10 cellular contexts compared by ENCODE assay signal in the genomic region with DNA sequence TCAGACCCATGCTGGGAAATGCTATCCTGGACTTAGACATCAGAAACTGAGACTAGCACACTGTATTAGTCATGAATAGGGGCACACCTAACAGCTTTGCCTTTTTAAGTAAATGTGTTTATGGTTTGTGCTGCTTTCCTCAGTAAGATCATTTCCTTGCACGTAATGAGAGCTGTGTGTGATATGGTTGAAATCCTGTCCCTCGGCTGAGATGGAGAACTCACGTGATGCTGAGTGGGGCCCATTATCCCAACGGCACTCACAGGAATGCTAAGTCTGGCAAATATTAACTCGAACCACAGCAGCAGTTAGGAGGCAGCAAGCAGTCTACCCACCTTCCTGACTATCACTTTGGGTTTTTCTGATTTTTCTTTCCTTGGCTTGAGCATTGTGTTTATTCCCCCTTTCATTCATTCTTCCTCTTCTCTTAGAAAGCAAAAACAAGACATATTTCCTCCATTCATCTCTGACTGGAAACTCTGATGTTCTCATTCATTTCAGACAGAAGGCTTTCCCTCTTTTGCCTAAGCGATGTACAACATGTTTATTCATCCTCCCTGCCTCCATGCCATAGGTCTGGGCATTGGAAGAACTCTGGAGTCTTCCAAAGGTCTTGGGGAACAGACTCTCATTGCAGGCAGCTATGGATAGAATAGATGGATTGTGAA. TPM values are rescaled to one million over a fixed set of nuclear protein-coding genes. Genes with fewer than 3 reads are reported as not detected.
A peak's percentile ranks its signal among the peaks of the same experiment; 100 is the strongest.
DNase-seq lines count a peak whose midpoint lies in the region; ATAC-seq, FAIRE-seq and TF ChIP-seq lines count a peak whose summit lies in the region.
"Had no signal": no experiment of that assay in that cellular context is flagged by ENCODE, and none has a peak within 500 bp of the region (broad histone marks: within the 10 kb centered on the region; RNA-seq: fewer than 3 reads in every experiment).

No MANE protein-coding gene starts in this region.

- no peaks in the 10 kb centered on the region for H3K9me3 Mint-ChIP-seq in activated naive CD4-positive, alpha-beta T cell treated with anti-CD3 and anti-CD28 coated beads, Interleukin-2, amount 50 U/mL, for 24 hours
- H3K9me3 Mint-ChIP-seq in activated CD8-positive, alpha-beta T cell treated with anti-CD3 and anti-CD28 coated beads for 36 hours = no peaks in the 10 kb centered on the region
- no peaks in the 10 kb centered on the region for H3K9me3 Mint-ChIP-seq in type B pancreatic cell
- H3K9me3 Mint-ChIP-seq: activated T-helper 1 cell treated with anti-CD3 and anti-CD28 coated beads, Interleukin-12 subunit alpha, Interleukin-12 subunit beta, Interleukin-2, Interleukin-4 antibody, amounts not matched to agents 30 ng/mL and 10 ng/mL and 1 ng/mL, durations not matched to agents 14 hours and 24 hours and 36 hours; neural progenitor cell had no signal

- ATAC-seq in activated CD8-positive, alpha-beta T cell treated with anti-CD3 and anti-CD28 coated beads for 36 hours = peak; percentile 73
- no peak for ATAC-seq in HG02642 (IDR thresholded peaks at IDR 0.05; ENCODE audit: poor library complexity, unreplicated experiment)

- FAIRE-seq in frontal cortex (lab: Jason Lieb, UNC) = no peak

- H3K27ac ChIP-seq in coronary artery = no peak overlapping the region
- H3K27ac ChIP-seq: neural progenitor cell had no signal

- peaks cover 4% of the 10 kb centered on the region for H3K27me3 Mint-ChIP-seq in activated naive CD4-positive, alpha-beta T cell treated with anti-CD3 and anti-CD28 coated beads, Interleukin-2, amount 50 U/mL, for 24 hours
- peaks cover 24% of the 10 kb centered on the region for H3K27me3 Mint-ChIP-seq in activated CD8-positive, alpha-beta T cell treated with anti-CD3 and anti-CD28 coated beads for 36 hours
- no peaks in the 10 kb centered on the region for H3K27me3 Mint-ChIP-seq in type B pancreatic cell

- peaks cover 37% of the 10 kb centered on the region for H3K4me1 Mint-ChIP-seq in activated naive CD4-positive, alpha-beta T cell treated with anti-CD3 and anti-CD28 coated beads, Interleukin-2, amount 50 U/mL, for 24 hours
- H3K4me1 Mint-ChIP-seq in activated CD8-positive, alpha-beta T cell treated with anti-CD3 and anti-CD28 coated beads for 36 hours (ENCODE audit: low read depth) = peaks cover 64% of the 10 kb centered on the region
- H3K4me1 Mint-ChIP-seq in type B pancreatic cell (ENCODE audit: unreplicated experiment) = peaks cover 28% of the 10 kb centered on the region

- intact Hi-C loops in activated CD8-positive, alpha-beta T cell treated with anti-CD3 and anti-CD28 coated beads for 36 hours (cut with micrococcal nuclease) = loop anchor here (5.0 kb wide), 1 partner anchor 32 kb away; no protein-coding TSS in a partner anchor

- peak overlapping the region; percentile 31 for H3K4me3 Mint-ChIP-seq in activated naive CD4-positive, alpha-beta T cell treated with anti-CD3 and anti-CD28 coated beads, Interleukin-2, amount 50 U/mL, for 24 hours
- peak overlapping the region; percentile 30 for H3K4me3 Mint-ChIP-seq in activated CD8-positive, alpha-beta T cell treated with anti-CD3 and anti-CD28 coated beads for 36 hours
- peak overlapping the region; percentile 67 for H3K4me3 Mint-ChIP-seq in type B pancreatic cell
- H3K4me3 Mint-ChIP-seq: activated T-helper 1 cell treated with anti-CD3 and anti-CD28 coated beads, Interleukin-12 subunit alpha, Interleukin-12 subunit beta, Interleukin-2, Interleukin-4 antibody, amounts not matched to agents 30 ng/mL and 10 ng/mL and 1 ng/mL, durations not matched to agents 14 hours and 24 hours and 36 hours; neural progenitor cell had no signal

- peaks cover 6% of the 10 kb centered on the region for H3K36me3 Mint-ChIP-seq in activated naive CD4-positive, alpha-beta T cell treated with anti-CD3 and anti-CD28 coated beads, Interleukin-2, amount 50 U/mL, for 24 hours
- H3K36me3 Mint-ChIP-seq in activated CD8-positive, alpha-beta T cell treated with anti-CD3 and anti-CD28 coated beads for 36 hours (ENCODE audit: low read depth) = peaks cover 11% of the 10 kb centered on the region
- peaks cover 5% of the 10 kb centered on the region for H3K36me3 Mint-ChIP-seq in type B pancreatic cell

- no peak for DNase-seq in activated naive CD4-positive, alpha-beta T cell treated with anti-CD3 and anti-CD28 coated beads, Interleukin-2, amount 50 U/mL, for 16 hours
- no peak for DNase-seq in activated CD8-positive, alpha-beta T cell treated with anti-CD3 and anti-CD28 coated beads for 36 hours
- DNase-seq in glomerular visceral epithelial cell (ENCODE audit: extremely low spot score) = peak; percentile 94
- peak; percentile 70 for DNase-seq in type B pancreatic cell (ENCODE audit: extremely low spot score, unreplicated experiment)
- no peak for DNase-seq in frontal cortex (ENCODE audit: low spot score in 2 of 2)
- DNase-seq in coronary artery (ENCODE audit: low spot score) = no peak

- CTCF ChIA-PET in activated CD8-positive, alpha-beta T cell treated with anti-CD3 and anti-CD28 coated beads for 36 hours (lab: Charles Lee) = interaction anchor here (1.5 to 2.6 kb wide), 2 partner anchors 11 to 18 kb away, joined by 3 to 7 read pairs; no protein-coding TSS in a partner anchor

- H3K27ac Mint-ChIP-seq in activated naive CD4-positive, alpha-beta T cell treated with anti-CD3 and anti-CD28 coated beads, Interleukin-2, amount 50 U/mL, for 24 hours = no peak overlapping the region
- H3K27ac Mint-ChIP-seq in activated CD8-positive, alpha-beta T cell treated with anti-CD3 and anti-CD28 coated beads for 36 hours = peak overlapping the region; percentile 69
- H3K27ac Mint-ChIP-seq in type B pancreatic cell = peak overlapping the region; percentile 58
- H3K27ac Mint-ChIP-seq: activated T-helper 1 cell treated with anti-CD3 and anti-CD28 coated beads, Interleukin-12 subunit alpha, Interleukin-12 subunit beta, Interleukin-2, Interleukin-4 antibody, amounts not matched to agents 30 ng/mL and 10 ng/mL and 1 ng/mL, durations not matched to agents 14 hours and 24 hours and 36 hours; neural progenitor cell had no signal

- no peak for TF ChIP-seq CTCF in activated CD8-positive, alpha-beta T cell treated with anti-CD3 and anti-CD28 coated beads for 36 hours (IDR thresholded peaks at IDR 0.05)
- TF ChIP-seq CTCF in type B pancreatic cell (conservative IDR thresholded peaks at IDR 0.05) (no peak), coronary artery (IDR thresholded peaks at IDR 0.05) (no peak)

- H3K4me3 ChIP-seq in coronary artery = no peak overlapping the region
- H3K4me3 ChIP-seq: neural progenitor cell had no signal

- POLR2A ChIA-PET in activated CD8-positive, alpha-beta T cell treated with anti-CD3 and anti-CD28 coated beads for 36 hours (lab: Charles Lee) = interaction anchor here (1.0 to 1.8 kb wide), 2 partner anchors 18 to 39 kb away, joined by 3 to 5 read pairs; a partner anchor contains a TSS

RNA-seq across cellular contexts. Expression of a gene that starts 38.4 kb away (rescaled TPM):
- total RNA-seq in activated CD8-positive, alpha-beta T cell treated with anti-CD3 and anti-CD28 coated beads for 36 hours = 10 to 100 TPM; 30.9 to 34.3 TPM
- 47.4 and 60.6 TPM in 2 replicates for total RNA-seq in type B pancreatic cell (ENCODE audit: low replicate concordance)
- total RNA-seq in frontal cortex = 10.6 TPM

Comparison
In these comparisons a context has a peak if more than half of its experiments do, and no peak if none do; other contexts are left out.
1. DNase-seq: peak in glomerular visceral epithelial cell (single experiment) and type B pancreatic cell (single experiment); none in activated naive CD4-positive, alpha-beta T cell treated with anti-CD3 and anti-CD28 coated beads, Interleukin-2, amount 50 U/mL, for 16 hours (single experiment), activated CD8-positive, alpha-beta T cell treated with anti-CD3 and anti-CD28 coated beads for 36 hours (single experiment), frontal cortex (0 of 2) and coronary artery (single experiment).
2. Peak in every context shown above with its lines, with median percentiles within 50 percentile points of each other: H3K4me3 Mint-ChIP-seq.